ENCODE assay signal across 1 cellular context in the genomic region with DNA sequence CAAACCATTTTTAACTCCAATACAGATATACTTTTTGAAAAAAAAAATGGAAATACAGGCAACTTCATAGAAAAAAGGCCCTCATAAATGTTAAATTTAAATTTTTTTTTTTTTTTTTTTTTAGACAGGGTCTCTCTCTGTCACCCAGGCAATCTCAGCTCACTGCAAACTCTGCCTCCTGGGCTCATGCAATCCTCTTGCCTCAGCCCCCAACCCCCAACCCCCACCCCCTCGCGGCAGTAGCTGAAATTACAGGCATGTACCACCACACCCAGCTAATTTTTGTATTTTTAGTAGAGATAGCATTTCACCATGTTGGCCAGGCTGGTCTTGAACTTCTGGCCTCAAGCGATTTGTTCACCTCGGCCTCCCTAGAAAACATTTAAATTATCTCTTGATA.
TF ChIP-seq lines count a peak whose summit lies in the region.

No MANE protein-coding gene starts in this region.

TF ChIP-seq in K562, 482 proteins besides CTCF, POLR2A, EP300 and RAD21:
- TF ChIP-seq ZEB2 (IDR thresholded peaks at IDR 0.05) (no peak), SAP30 (IDR thresholded peaks at IDR 0.05; ENCODE audit: borderline replicate concordance, insufficient read depth, low read depth, low read length, poor library complexity, severe bottlenecking) (no peak), ZC3H4 (CRISPR knock-in tag; IDR thresholded peaks at IDR 0.05; ENCODE audit: borderline replicate concordance) (no peak), ETV1 (tag; conservative IDR thresholded peaks at IDR 0.05; ENCODE audit: low read depth) (no peak), OTX1 (CRISPR knock-in tag; IDR thresholded peaks at IDR 0.05) (no peak)
- TF ChIP-seq, protein P1, sequence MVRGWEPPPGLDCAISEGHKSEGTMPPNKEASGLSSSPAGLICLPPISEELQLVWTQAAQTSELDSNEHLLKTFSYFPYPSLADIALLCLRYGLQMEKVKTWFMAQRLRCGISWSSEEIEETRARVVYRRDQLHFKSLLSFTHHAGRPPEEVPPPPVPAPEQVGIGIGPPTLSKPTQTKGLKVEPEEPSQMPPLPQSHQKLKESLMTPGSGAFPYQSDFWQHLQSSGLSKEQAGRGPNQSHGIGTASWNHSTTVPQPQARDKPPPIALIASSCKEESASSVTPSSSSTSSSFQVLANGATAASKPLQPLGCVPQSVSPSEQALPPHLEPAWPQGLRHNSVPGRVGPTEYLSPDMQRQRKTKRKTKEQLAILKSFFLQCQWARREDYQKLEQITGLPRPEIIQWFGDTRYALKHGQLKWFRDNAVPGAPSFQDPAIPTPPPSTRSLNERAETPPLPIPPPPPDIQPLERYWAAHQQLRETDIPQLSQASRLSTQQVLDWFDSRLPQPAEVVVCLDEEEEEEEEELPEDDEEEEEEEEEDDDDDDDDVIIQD (CRISPR knock-in tag; IDR thresholded peaks at IDR 0.05), result no peak
